In genomic region chr6:33785766-33786165, GRCh38 we compare ENCODE assay signal across 1 cellular context.
TF ChIP-seq lines count a peak whose summit lies in the region.

No MANE protein-coding gene starts in this region.

TF ChIP-seq in endothelial cell of umbilical vein, 7 proteins besides CTCF, POLR2A, EP300 and RAD21 (continued from another document):
- no peak for TF ChIP-seq POLR2AphosphoS5 (IDR thresholded peaks at IDR 0.05; ENCODE audit: insufficient read depth, low read depth, low read length)
